7 cellular contexts compared by ENCODE assay signal in genomic region chr5:1479066-1479465, GRCh38. TPM values are rescaled to one million over a fixed set of nuclear protein-coding genes. Genes with fewer than 3 reads are reported as not detected.
"Had no signal": no experiment of that assay in that cellular context is flagged by ENCODE, and none has a peak within 500 bp of the region (broad histone marks: within the 10 kb centered on the region; RNA-seq: fewer than 3 reads in every experiment).

No MANE protein-coding gene starts in this region.

- H3K4me3 ChIP-seq: ovary had no signal

- H3K9me3 Mint-ChIP-seq: activated naive CD4-positive, alpha-beta T cell treated with anti-CD3 and anti-CD28 coated beads, Interleukin-2, amount 50 U/mL, for 24 hours; brain; T-helper 1 cell treated with Interleukin-12 subunit alpha and Interleukin-12 subunit beta and Interleukin-4 antibody, amounts not matched to agents 30 μg/mL and 1 μg/mL, for 36 hours had no signal

- H3K9ac ChIP-seq: SK-N-SH had no signal

- H3K27ac ChIP-seq: ovary had no signal

- H3K27ac Mint-ChIP-seq: activated naive CD4-positive, alpha-beta T cell treated with anti-CD3 and anti-CD28 coated beads, Interleukin-2, amount 50 U/mL, for 24 hours; brain; T-helper 1 cell treated with Interleukin-12 subunit alpha and Interleukin-12 subunit beta and Interleukin-4 antibody, amounts not matched to agents 30 μg/mL and 1 μg/mL, for 36 hours had no signal

- DNase-seq: amniotic stem cell had no signal

- H3K27me3 Mint-ChIP-seq: activated naive CD4-positive, alpha-beta T cell treated with anti-CD3 and anti-CD28 coated beads, Interleukin-2, amount 50 U/mL, for 24 hours had no signal

- H3K4me3 Mint-ChIP-seq: activated naive CD4-positive, alpha-beta T cell treated with anti-CD3 and anti-CD28 coated beads, Interleukin-2, amount 50 U/mL, for 24 hours; brain; T-helper 1 cell treated with Interleukin-12 subunit alpha and Interleukin-12 subunit beta and Interleukin-4 antibody, amounts not matched to agents 30 μg/mL and 1 μg/mL, for 36 hours had no signal

- H3K9me3 ChIP-seq: ovary, SK-N-SH had no signal

- H3K4me1 Mint-ChIP-seq: activated naive CD4-positive, alpha-beta T cell treated with anti-CD3 and anti-CD28 coated beads, Interleukin-2, amount 50 U/mL, for 24 hours; brain had no signal

- H3K27me3 ChIP-seq: ovary had no signal

- H3K36me3 ChIP-seq: ovary had no signal

- H3K36me3 Mint-ChIP-seq: activated naive CD4-positive, alpha-beta T cell treated with anti-CD3 and anti-CD28 coated beads, Interleukin-2, amount 50 U/mL, for 24 hours had no signal

- H3K4me2 ChIP-seq: SK-N-SH had no signal

RNA-seq across cellular contexts. Expression of gene SLC6A3, which starts 33.8 kb away (rescaled TPM):
- total RNA-seq: left colon had no signal
- polyA plus RNA-seq: SK-N-SH had no signal
